In genomic region chr13:48580185-48580803, GRCh38 we compare ENCODE assay signal across 8 cellular contexts. TPM values are rescaled to one million over a fixed set of nuclear protein-coding genes. Genes with fewer than 3 reads are reported as not detected.
DNase-seq lines count a peak whose midpoint lies in the region; ATAC-seq, FAIRE-seq and TF ChIP-seq lines count a peak whose summit lies in the region.

No MANE protein-coding gene starts in this region.

- peak; percentile 32 to 54 for ATAC-seq in activated naive CD4-positive, alpha-beta T cell treated with anti-CD3 and anti-CD28 coated beads, Interleukin-2, amount 50 U/mL, for 72 hours
- ATAC-seq in left cardiac atrium, result peak; percentile 37 to 56
- ATAC-seq in HG03457 (IDR thresholded peaks at IDR 0.05; ENCODE audit: unreplicated experiment), result no peak

- CTCF ChIA-PET in SK-N-SH (lab: Yijun Ruan, JAX), result interaction anchor here (0.5 to 5.3 kb wide), 45 partner anchors 9 to 542 kb away, joined by 3 to 40 read pairs (median 4); partner anchors contain the start of gene NUDT15

- TF ChIP-seq CTCF in D721Med (IDR thresholded peaks at IDR 0.05; ENCODE audit: insufficient read depth, missing control alignments) (peak; percentile 71), SK-N-SH (IDR thresholded peaks at IDR 0.05) (peak; percentile 87), sigmoid colon (IDR thresholded peaks at IDR 0.05) (peak; percentile 49 to 73 (median 62))

- H3K4me1 ChIP-seq in SK-N-SH (ENCODE audit: control insufficient read depth in 1 of 2, insufficient read depth in 2 of 2, low read depth in 1 of 2, low read length in 1 of 2) (no peaks in the 10 kb centered on the region; a peak in 1 of 4 replicates), sigmoid colon (peaks cover 0 to 17% (median 12%) of the 10 kb centered on the region in 4 donors)

- peak overlapping the region; percentile 21; the same call in 1 of the 2 replicates for H2AFZ ChIP-seq in SK-N-SH (ENCODE audit: low read depth)

- H3K36me3 Mint-ChIP-seq in activated naive CD4-positive, alpha-beta T cell treated with anti-CD3 and anti-CD28 coated beads, Interleukin-2, amount 50 U/mL, for 72 hours, result no peaks in the 10 kb centered on the region

- H3F3A ChIP-seq in SK-N-SH (replicated peaks; ENCODE audit: insufficient read depth), result no peaks in the 10 kb centered on the region

- DNase-seq in D721Med (ENCODE audit: insufficient read length, low spot score) (no peak), Kasumi-1 (lab: John Stamatoyannopoulos, UW) (peak; percentile 78 to 85), SK-N-SH (peak; percentile 45), left cardiac atrium (peak; percentile 72), sigmoid colon (peak; percentile 76), NCI-H510A treated with DMSO at 0.1 percent for 48 hours (lab: John Stamatoyannopoulos, UW) (no peak)
- peak in 1 of 2 donors; percentile 66 for DNase-seq in activated naive CD4-positive, alpha-beta T cell treated with anti-CD3 and anti-CD28 coated beads, Interleukin-2, amount 50 U/mL, for 72 hours (ENCODE audit: low spot score in 2 of 2)

- no peak overlapping the region for H3K27ac ChIP-seq in SK-N-SH (ENCODE audit: low read depth in 2 of 2, low read length in 1 of 2)
- H3K27ac ChIP-seq in sigmoid colon, result no peak overlapping the region

- H3K9me3 ChIP-seq in SK-N-SH, result no peaks in the 10 kb centered on the region
- H3K9me3 ChIP-seq in sigmoid colon, result no peaks in the 10 kb centered on the region

- POLR2A ChIA-PET in SK-N-SH (lab: Yijun Ruan, JAX), result no interaction called here

- H3K79me2 ChIP-seq in SK-N-SH (ENCODE audit: insufficient read depth), result no peaks in the 10 kb centered on the region

- no peak for TF ChIP-seq POLR2A in sigmoid colon (IDR thresholded peaks at IDR 0.05)

- H3K4me3 ChIP-seq in SK-N-SH (ENCODE audit: low read depth in 2 of 2, low read length in 1 of 2) (peak overlapping the region in 1 of 2 experiments; percentile 24; a peak in 1 of 4 replicates), sigmoid colon (no peak overlapping the region)

- no peak overlapping the region for H3K9ac ChIP-seq in SK-N-SH

- H3K36me3 ChIP-seq in SK-N-SH (replicated peaks in 1 of 2; ENCODE audit: control insufficient read depth in 1 of 2, insufficient read depth in 2 of 2, low read length in 1 of 2), result no peaks in the 10 kb centered on the region
- no peaks in the 10 kb centered on the region for H3K36me3 ChIP-seq in sigmoid colon

- no peaks in the 10 kb centered on the region for H4K20me1 ChIP-seq in SK-N-SH (ENCODE audit: insufficient read depth)

- no peaks in the 10 kb centered on the region for H3K27me3 ChIP-seq in SK-N-SH (ENCODE audit: insufficient read depth)
- no peaks in the 10 kb centered on the region for H3K27me3 ChIP-seq in sigmoid colon

- peak; percentile 87 for TF ChIP-seq RAD21 in SK-N-SH (IDR thresholded peaks at IDR 0.05; ENCODE audit: low read length)

- H3K9me2 ChIP-seq in SK-N-SH, result no peaks in the 10 kb centered on the region

- no peak overlapping the region for H3K27ac Mint-ChIP-seq in activated naive CD4-positive, alpha-beta T cell treated with anti-CD3 and anti-CD28 coated beads, Interleukin-2, amount 50 U/mL, for 72 hours

- FAIRE-seq in D721Med (lab: Jason Lieb, UNC), result no peak

- no peak for TF ChIP-seq EP300 in SK-N-SH (IDR thresholded peaks at IDR 0.05; ENCODE audit: borderline replicate concordance in 1 of 2, low read depth in 1 of 2, low read length in 1 of 2)
- TF ChIP-seq EP300 in sigmoid colon (IDR thresholded peaks at IDR 0.05), result no peak

- intact Hi-C loops in left cardiac atrium (cut with DNase I) (loop anchor here (2.0 to 5.0 kb wide), 2 partner anchors 245 to 248 kb away; no protein-coding TSS in a partner anchor), sigmoid colon (cut with DNase I) (loop anchor here (2.0 to 10.0 kb wide), 6 partner anchors 47 to 865 kb away; partner anchors contain the start of genes CAB39L, LPAR6, NUDT15 and RCBTB2)

- no peak overlapping the region for H3K4me2 ChIP-seq in SK-N-SH

- WGBS in SK-N-SH (ENCODE audit: low lambda C conversion rate), result 29% methylated on average over 8 of the region's 8 CpGs
- WGBS in sigmoid colon, 2 donors, result 48% methylated on average over 8 of the region's 8 CpGs

- H3K9me3 Mint-ChIP-seq in activated naive CD4-positive, alpha-beta T cell treated with anti-CD3 and anti-CD28 coated beads, Interleukin-2, amount 50 U/mL, for 72 hours, result no peaks in the 10 kb centered on the region

TF ChIP-seq in SK-N-SH, 30 proteins besides CTCF, POLR2A, EP300 and RAD21:
- TF ChIP-seq SMC3 (IDR thresholded peaks at IDR 0.05; ENCODE audit: low read depth, low read length), result peak; percentile 78
- TF ChIP-seq YY1 (IDR thresholded peaks at IDR 0.05; ENCODE audit: low read depth), result no peak
- no peak for TF ChIP-seq GABPA (IDR thresholded peaks at IDR 0.05; ENCODE audit: low read depth)
TF ChIP-seq in SK-N-SH: peak in this region for 1.

RNA-seq across cellular contexts. Expression of gene RCBTB2, which starts 47.4 kb away (rescaled TPM):
- polyA plus RNA-seq in SK-N-SH (2012; rRNA removed) (2.8 and 4.3 TPM in 2 replicates), sigmoid colon (1 to 10 TPM; 4.2 to 9.9 (median 4.8) TPM)
- polyA plus RNA-seq in SK-N-SH (2012; cell fraction: cytosol; rRNA removed), result 3.2 and 3.4 TPM in 2 replicates
- 2.4 and 4.7 TPM in 2 replicates for polyA plus RNA-seq in SK-N-SH (2012; cell fraction: nucleus; rRNA removed)
- 1 to 10 TPM; 1.6 to 1.7 TPM for total RNA-seq in activated naive CD4-positive, alpha-beta T cell treated with anti-CD3 and anti-CD28 coated beads, Interleukin-2, amount 50 U/mL, for 72 hours
- total RNA-seq in left cardiac atrium (10 to 100 TPM in 1 of 2 donors, 1 to 10 TPM in 1; 9.7 to 13.9 TPM), sigmoid colon (10 to 100 TPM in 3 of 4 donors, 1 to 10 TPM in 1; 8.6 to 21.9 (median 14.9) TPM)

Comparison
In these comparisons a context has a peak if more than half of its experiments do, and no peak if none do; other contexts are left out.
1. DNase-seq: peak in Kasumi-1 (2 of 2), SK-N-SH (single experiment), left cardiac atrium (single experiment) and sigmoid colon (single experiment); none in D721Med (single experiment) and NCI-H510A treated with DMSO at 0.1 percent for 48 hours (single experiment).
2. Peak in every context shown above with its lines, with median percentiles within 50 percentile points of each other: CTCF ChIP-seq.